19 cellular contexts compared by ENCODE assay signal in the genomic region with DNA sequence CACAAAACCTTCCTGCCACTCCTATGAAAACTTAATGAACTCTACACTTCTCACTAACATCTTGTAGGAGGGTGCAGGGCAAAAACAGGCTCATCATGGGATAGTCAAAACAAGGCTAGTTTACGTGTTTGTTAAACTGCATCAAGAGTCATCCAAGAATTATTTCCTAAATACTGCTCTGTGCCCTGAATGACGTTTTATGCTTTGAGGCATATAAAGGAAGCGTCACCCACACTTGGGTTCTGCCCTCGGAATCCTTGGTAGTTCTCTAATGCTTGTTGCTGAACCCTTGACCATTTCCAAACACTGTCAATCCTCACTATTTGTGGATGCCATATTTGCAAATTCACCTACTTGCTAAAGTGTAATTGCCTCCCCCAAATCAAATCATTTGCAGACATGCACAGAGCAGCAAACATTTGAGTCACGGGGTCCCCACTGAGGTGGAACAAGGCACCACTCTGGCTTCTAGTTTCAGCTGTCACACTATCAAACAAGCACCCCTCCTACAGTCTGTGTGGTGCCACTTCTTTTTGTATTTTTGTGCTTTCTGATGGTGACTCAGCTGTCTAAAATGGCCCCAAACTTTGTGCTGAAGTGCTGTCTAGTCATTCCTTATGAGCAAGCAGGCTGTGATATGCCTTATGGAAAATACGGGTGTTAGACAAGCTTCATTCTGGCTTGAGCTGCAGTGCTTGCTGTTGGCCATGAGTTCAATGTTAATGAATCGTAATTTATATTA. TPM values are rescaled to one million over a fixed set of nuclear protein-coding genes. Genes with fewer than 3 reads are reported as not detected.
DNase-seq lines count a peak whose midpoint lies in the region; ATAC-seq, FAIRE-seq and TF ChIP-seq lines count a peak whose summit lies in the region.
"Had no signal": no experiment of that assay in that cellular context is flagged by ENCODE, and none has a peak within 500 bp of the region (broad histone marks: within the 10 kb centered on the region; RNA-seq: fewer than 3 reads in every experiment).

No MANE protein-coding gene starts in this region.

- peak; percentile 92 for FAIRE-seq in astrocyte (lab: Jason Lieb, UNC)
- FAIRE-seq in keratinocyte (lab: Jason Lieb, UNC) = peak; percentile 66
- FAIRE-seq: GM19239, islet of Langerhans had no signal

- peaks cover 25% of the 10 kb centered on the region for H3K36me3 Mint-ChIP-seq in astrocyte (ENCODE audit: low read depth, unreplicated experiment)
- H3K36me3 Mint-ChIP-seq: activated naive CD8-positive, alpha-beta T cell; IgD-negative memory B cell had no signal

- H3K4me2 ChIP-seq in astrocyte (ENCODE audit: low read length) (peak overlapping the region; percentile 35), keratinocyte (ENCODE audit: control insufficient read depth, extremely low read depth, insufficient read depth, low read depth, low read length) (no peak overlapping the region)

- peaks cover 87% of the 10 kb centered on the region for H3K4me1 Mint-ChIP-seq in astrocyte (ENCODE audit: low read depth, unreplicated experiment)
- H3K4me1 Mint-ChIP-seq: IgD-negative memory B cell had no signal

- H2AFZ ChIP-seq in astrocyte (ENCODE audit: low read depth, low read length) = no peak overlapping the region
- no peak overlapping the region for H2AFZ ChIP-seq in keratinocyte (ENCODE audit: control insufficient read depth, low read length)
- H2AFZ ChIP-seq: parathyroid adenoma had no signal

- peak; percentile 44 for ATAC-seq in thoracic aorta (ENCODE audit: insufficient number of reproducible peaks, low FRiP score, low read depth)
- ATAC-seq: activated CD8-positive, alpha-beta T cell treated with anti-CD3 and anti-CD28 coated beads for 36 hours had no signal

- peaks cover 48% of the 10 kb centered on the region for H3K4me1 ChIP-seq in astrocyte (ENCODE audit: insufficient read depth, low read length)
- peaks cover 14% of the 10 kb centered on the region for H3K4me1 ChIP-seq in keratinocyte (ENCODE audit: control insufficient read depth, extremely low read depth, insufficient read depth, low read length)
- H3K4me1 ChIP-seq in thoracic aorta (ENCODE audit: control insufficient read depth in 1 of 2, low read depth in 2 of 2) = peaks cover 74 to 94% of the 10 kb centered on the region in 2 donors
- H3K4me1 ChIP-seq: HAP-1, parathyroid adenoma had no signal

- H3K36me3 ChIP-seq in astrocyte (ENCODE audit: insufficient read depth, low read length) (peaks cover 30% of the 10 kb centered on the region), keratinocyte (ENCODE audit: control insufficient read depth in 2 of 2, extremely low read depth in 1 of 2, insufficient read depth in 2 of 2, low read length in 2 of 2) (peaks cover 3 to 5% of the 10 kb centered on the region in 2 experiments), thoracic aorta (no peaks in the 10 kb centered on the region)
- H3K36me3 ChIP-seq: HAP-1 had no signal

- H3K27me3 Mint-ChIP-seq in astrocyte (ENCODE audit: low read depth, unreplicated experiment) = no peaks in the 10 kb centered on the region

- H3K27me3 ChIP-seq in astrocyte (ENCODE audit: insufficient read depth, low read length) (no peaks in the 10 kb centered on the region), keratinocyte (ENCODE audit: control insufficient read depth, extremely low read depth, insufficient read depth, low read length) (no peaks in the 10 kb centered on the region), thoracic aorta (replicated peaks; ENCODE audit: insufficient read depth) (no peaks in the 10 kb centered on the region)

- no peaks in the 10 kb centered on the region for H3K9me1 ChIP-seq in keratinocyte (ENCODE audit: control insufficient read depth, extremely low read depth, insufficient read depth, low read length)

- peak overlapping the region; percentile 94 for H3K27ac Mint-ChIP-seq in astrocyte (ENCODE audit: unreplicated experiment)
- H3K27ac Mint-ChIP-seq: activated CD8-positive, alpha-beta T cell treated with anti-CD3 and anti-CD28 coated beads for 36 hours; activated naive CD8-positive, alpha-beta T cell; IgD-negative memory B cell had no signal

- dilution Hi-C loops in keratinocyte (cut with MboI; ENCODE audit: extremely low pct_ligation_motif_present, low sequenced_read_pairs) = no loop called here

- H4K20me1 ChIP-seq in astrocyte (ENCODE audit: insufficient read depth, low read length) = no peaks in the 10 kb centered on the region
- H4K20me1 ChIP-seq in keratinocyte (ENCODE audit: control insufficient read depth, extremely low read depth, insufficient read depth, low read length) = no peaks in the 10 kb centered on the region

- no peak overlapping the region for H3K4me3 Mint-ChIP-seq in astrocyte (ENCODE audit: unreplicated experiment)
- H3K4me3 Mint-ChIP-seq: activated CD8-positive, alpha-beta T cell treated with anti-CD3 and anti-CD28 coated beads for 36 hours; activated naive CD8-positive, alpha-beta T cell; IgD-negative memory B cell had no signal

- DNase-seq in HCEC 1CT (peak; percentile 52), astrocyte (ENCODE audit: low read depth) (peak; percentile 85), keratinocyte (ENCODE audit: low read depth, low spot score) (no peak), thoracic aorta (ENCODE audit: low spot score) (no peak), NOMO-1 treated with DMSO at 0.1 percent for 48 hours (lab: John Stamatoyannopoulos, UW; ENCODE audit: unreplicated experiment) (no peak), KG1 (lab: John Stamatoyannopoulos, UW) (no peak), T-helper 9 cell (no peak), NCI-H2029 treated with DMSO at 0.1 percent for 48 hours (lab: John Stamatoyannopoulos, UW) (no peak)
- DNase-seq: activated CD8-positive, alpha-beta T cell treated with anti-CD3 and anti-CD28 coated beads for 36 hours; NCI-H187 treated with DMSO at 0.1 percent for 48 hours; stimulated activated CD4-positive, alpha-beta T cell treated with anti-CD3 and anti-CD28 coated beads, Interleukin-1b, Interleukin-23, amount 100 ng/mL, for 48 hours; stimulated activated naive CD4-positive, alpha-beta T cell had no signal

- H3K79me2 ChIP-seq in astrocyte (ENCODE audit: insufficient read depth, low read length) = peaks cover 95% of the 10 kb centered on the region
- H3K79me2 ChIP-seq in keratinocyte (ENCODE audit: control insufficient read depth, insufficient read depth, low read length) = peaks cover 63% of the 10 kb centered on the region
- H3K79me2 ChIP-seq: parathyroid adenoma had no signal

- H3K9ac ChIP-seq in astrocyte (ENCODE audit: low read length) = peak overlapping the region; percentile 54
- no peak overlapping the region for H3K9ac ChIP-seq in keratinocyte (ENCODE audit: control insufficient read depth, extremely low read depth, insufficient read depth, low read length)
- H3K9ac ChIP-seq: parathyroid adenoma had no signal

- no peaks in the 10 kb centered on the region for H3K9me3 Mint-ChIP-seq in astrocyte (ENCODE audit: unreplicated experiment)
- H3K9me3 Mint-ChIP-seq: activated CD8-positive, alpha-beta T cell treated with anti-CD3 and anti-CD28 coated beads for 36 hours; IgD-negative memory B cell had no signal

- TF ChIP-seq CTCF in astrocyte (IDR thresholded peaks at IDR 0.05; ENCODE audit: insufficient read depth, low read depth, low read length) = peak; percentile 7
- TF ChIP-seq CTCF in keratinocyte (optimal IDR thresholded peaks at IDR 0.05 in 1 of 3, IDR thresholded peaks at IDR 0.05 in 1 of 3, conservative IDR thresholded peaks at IDR 0.05 in 1 of 3; ENCODE audit: extremely low read depth in 1 of 3, insufficient read depth in 2 of 3, low read length in 3 of 3) = no peak
- TF ChIP-seq CTCF in thoracic aorta (IDR thresholded peaks at IDR 0.05) = peak; percentile 21

- H3K27ac ChIP-seq in astrocyte (ENCODE audit: low read depth, low read length) = peak overlapping the region; percentile 76
- no peak overlapping the region for H3K27ac ChIP-seq in keratinocyte (ENCODE audit: control insufficient read depth, insufficient read depth, low read length)
- peak overlapping the region; percentile 67 to 97 for H3K27ac ChIP-seq in thoracic aorta
- H3K27ac ChIP-seq: parathyroid adenoma had no signal

- H3K9me3 ChIP-seq in astrocyte (ENCODE audit: insufficient read depth, low read depth, low read length) (no peaks in the 10 kb centered on the region), keratinocyte (ENCODE audit: control insufficient read depth, low read depth, low read length) (no peaks in the 10 kb centered on the region), thoracic aorta (no peaks in the 10 kb centered on the region)
- H3K9me3 ChIP-seq: HAP-1 had no signal

- H3K4me3 ChIP-seq in astrocyte (ENCODE audit: insufficient read depth, low read depth, low read length) (no peak overlapping the region), keratinocyte (ENCODE audit: control insufficient read depth in 2 of 3, extremely low read depth in 1 of 3, insufficient read depth in 2 of 3, low read depth in 1 of 3, low read length in 3 of 3) (no peak overlapping the region), thoracic aorta (no peak overlapping the region)
- H3K4me3 ChIP-seq: HAP-1 had no signal

RNA-seq across cellular contexts. Expression of a gene that starts 15.5 kb away (rescaled TPM):
- total RNA-seq in astrocyte (930 and 1,304 TPM in 2 replicates), thoracic aorta (1,000 to 10,000 TPM; 4,453 to 6,615 TPM)
- 333 to 459 TPM (median 413 TPM) in 3 replicates for polyA plus RNA-seq in keratinocyte
- 88.3 TPM for polyA plus RNA-seq in keratinocyte (2011; ENCODE audit: low read depth)
- 261 and 339 TPM in 2 replicates for polyA plus RNA-seq in keratinocyte (2011; cell fraction: cytosol; rRNA removed)
- polyA plus RNA-seq in keratinocyte (2011; cell fraction: nucleus; rRNA removed) = 517 and 626 TPM in 2 replicates
- 111 and 285 TPM in 2 replicates for polyA plus RNA-seq in keratinocyte (2012; ENCODE audit: low replicate concordance)
- polyA minus RNA-seq in keratinocyte = 50.8 to 61.4 TPM (median 51.7 TPM) in 3 replicates
- polyA minus RNA-seq in keratinocyte (2011; cell fraction: cytosol; rRNA and poly(A)+ RNA removed) = 394 TPM
- polyA minus RNA-seq in keratinocyte (2011; cell fraction: nucleus; rRNA and poly(A)+ RNA removed) = 190 and 209 TPM in 2 replicates
- total RNA-seq: activated CD8-positive, alpha-beta T cell treated with anti-CD3 and anti-CD28 coated beads for 36 hours; T-helper 1 cell treated with Interleukin-12 subunit alpha and Interleukin-12 subunit beta and Interleukin-4 antibody, amounts not matched to agents 30 ng/mL and 1 ng/mL, for 36 hours had no signal
- polyA plus RNA-seq: IgD-negative memory B cell had no signal

Comparison
In these comparisons a context has a peak if more than half of its experiments do, and no peak if none do; other contexts are left out.
1. DNase-seq: peak in HCEC 1CT (single experiment) and astrocyte (single experiment); none in keratinocyte (single experiment), thoracic aorta (single experiment), NOMO-1 treated with DMSO at 0.1 percent for 48 hours (single experiment), KG1 (single experiment), T-helper 9 cell (single experiment) and NCI-H2029 treated with DMSO at 0.1 percent for 48 hours (single experiment).
2. CTCF ChIP-seq: peak in astrocyte (single experiment) and thoracic aorta (single experiment); none in keratinocyte (0 of 3).